Comparison of ENCODE assay signal across 8 cellular contexts in genomic region chr15:101088788-101089578, GRCh38.
DNase-seq lines count a peak whose midpoint lies in the region; ATAC-seq and TF ChIP-seq lines count a peak whose summit lies in the region.

No MANE protein-coding gene starts in this region.

- DNase-seq in Daoy (ENCODE audit: low read depth) (peak; percentile 72), NAMALWA (ENCODE audit: low spot score) (peak; percentile 71), cardiac fibroblast (ENCODE audit: low read depth in 2 of 2) (peak; percentile 51 to 67), left lobe of liver (ENCODE audit: low spot score) (peak; percentile 73)
- DNase-seq in activated CD4-positive, CD25-positive, alpha-beta regulatory T cell (lab: John Stamatoyannopoulos, UW), result peak; percentile 60 to 80 (median 72)
- peak; percentile 70 to 86 for DNase-seq in stimulated activated CD4-positive, alpha-beta T cell treated with anti-CD3 and anti-CD28 coated beads, Interleukin-4, amount 100 ng/mL, for 4 hours

- TF ChIP-seq CTCF in cardiac fibroblast (IDR thresholded peaks at IDR 0.05; ENCODE audit: low read depth, low read length), result peak; percentile 73

- no peak overlapping the region for H3K4me3 ChIP-seq in cardiac fibroblast (replicated peaks in 1 of 2; ENCODE audit: low read depth in 2 of 2, low read length in 2 of 2)

- ATAC-seq in GM21825 (IDR thresholded peaks at IDR 0.05; ENCODE audit: unreplicated experiment) (peak; percentile 75), left lobe of liver (peak; percentile 96), GM21723 (IDR thresholded peaks at IDR 0.05; ENCODE audit: unreplicated experiment) (no peak)
